ENCODE assay signal across 14 cellular contexts in the genomic region with DNA sequence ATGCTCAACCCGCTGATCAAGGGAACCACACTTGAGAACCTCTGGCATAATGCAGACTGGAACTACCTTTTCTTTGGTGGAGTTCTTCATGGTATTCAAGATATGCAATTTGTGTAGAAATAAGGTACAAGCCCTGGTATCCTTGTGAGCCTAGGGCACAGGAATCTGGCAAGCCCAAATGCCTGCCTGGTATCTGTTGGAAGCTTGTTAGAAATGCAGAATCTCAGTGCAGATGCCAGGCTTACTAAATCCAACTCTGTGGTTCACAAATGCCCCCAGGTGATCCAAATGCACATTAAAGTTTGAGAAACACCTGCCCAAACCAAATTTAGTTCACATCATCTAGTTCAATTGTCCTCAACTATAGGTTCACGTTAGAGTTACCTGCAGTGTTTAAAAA.
A peak's percentile ranks its signal among the peaks of the same experiment; 100 is the strongest.
DNase-seq lines count a peak whose midpoint lies in the region; ATAC-seq and TF ChIP-seq lines count a peak whose summit lies in the region.
"Had no signal": no experiment of that assay in that cellular context is flagged by ENCODE, and none has a peak within 500 bp of the region (broad histone marks: within the 10 kb centered on the region; RNA-seq: fewer than 3 reads in every experiment).

No MANE protein-coding gene starts in this region.

- no peak for TF ChIP-seq POLR2A in suprapubic skin (IDR thresholded peaks at IDR 0.05)

- no peak for TF ChIP-seq EP300 in suprapubic skin (IDR thresholded peaks at IDR 0.05)

- H3K4me3 ChIP-seq in left ventricle myocardium inferior = no peak overlapping the region
- H3K4me3 ChIP-seq in RWPE2 (ENCODE audit: severe bottlenecking) = no peak overlapping the region
- H3K4me3 ChIP-seq in suprapubic skin = no peak overlapping the region
- H3K4me3 ChIP-seq: BLaER1, HAP-1 had no signal

- 61% methylated on average over 2 of the region's 2 CpGs for WGBS in suprapubic skin

- H3K27ac ChIP-seq in left ventricle myocardium inferior (replicated peaks) (no peak overlapping the region), RWPE2 (ENCODE audit: poor library complexity, severe bottlenecking) (no peak overlapping the region), suprapubic skin (no peak overlapping the region)
- H3K27ac ChIP-seq: BLaER1 had no signal

- H3K36me3 ChIP-seq in left ventricle myocardium inferior (no peaks in the 10 kb centered on the region), RWPE2 (ENCODE audit: low read depth) (peaks cover 18% of the 10 kb centered on the region; the same call in 1 of the 2 replicates), suprapubic skin (no peaks in the 10 kb centered on the region)
- H3K36me3 ChIP-seq: BLaER1, HAP-1 had no signal

- DNase-seq in NCI-H146 (lab: John Stamatoyannopoulos, UW) (peak; percentile 11), NCI-H146 treated with DMSO at 0.1 percent for 48 hours (lab: John Stamatoyannopoulos, UW; ENCODE audit: unreplicated experiment) (no peak), left ventricle myocardium superior (no peak), left ventricle myocardium inferior (no peak), RWPE2 (ENCODE audit: low spot score) (no peak), suprapubic skin (ENCODE audit: low spot score in 2 of 2) (no peak)
- DNase-seq in activated CD4-positive, alpha-beta T cell treated with anti-CD3 and anti-CD28 coated beads for 1 hour = no peak
- DNase-seq: 8988T; AML-193; Caco-2; CD8-positive, alpha-beta memory T cell; GF-D8 had no signal

- H3K4me1 ChIP-seq in left ventricle myocardium inferior (peaks cover 36% of the 10 kb centered on the region), RWPE2 (ENCODE audit: insufficient read depth, poor library complexity, severe bottlenecking) (no peaks in the 10 kb centered on the region), suprapubic skin (peaks cover 9% of the 10 kb centered on the region)
- H3K4me1 ChIP-seq: Caco-2, HAP-1 had no signal

- H3K9me3 ChIP-seq in left ventricle myocardium inferior (replicated peaks) = no peaks in the 10 kb centered on the region
- H3K9me3 ChIP-seq in RWPE2 (ENCODE audit: severe bottlenecking) = no peaks in the 10 kb centered on the region
- H3K9me3 ChIP-seq in suprapubic skin = no peaks in the 10 kb centered on the region
- H3K9me3 ChIP-seq: BLaER1, Caco-2, HAP-1 had no signal

- H3K27me3 ChIP-seq in left ventricle myocardium inferior (ENCODE audit: low read depth) = no peaks in the 10 kb centered on the region
- no peaks in the 10 kb centered on the region for H3K27me3 ChIP-seq in RWPE2 (ENCODE audit: insufficient read depth, poor library complexity, severe bottlenecking)
- H3K27me3 ChIP-seq in suprapubic skin = no peaks in the 10 kb centered on the region
- H3K27me3 ChIP-seq: BLaER1 had no signal

- intact Hi-C loops in left ventricle myocardium superior (cut with micrococcal nuclease) = loop anchor here (10.0 kb wide), 2 partner anchors 280 to 500 kb away; no protein-coding TSS in a partner anchor
- intact Hi-C loops in left ventricle myocardium inferior (cut with micrococcal nuclease) = loop anchor here (5.0 kb wide), 1 partner anchor 502 kb away; no protein-coding TSS in a partner anchor

- TF ChIP-seq CTCF in left ventricle myocardium inferior (IDR thresholded peaks at IDR 0.05; ENCODE audit: borderline replicate concordance) (no peak), RWPE2 (IDR thresholded peaks at IDR 0.05; ENCODE audit: poor library complexity, severe bottlenecking) (peak; percentile 23), suprapubic skin (IDR thresholded peaks at IDR 0.05) (no peak)

- ATAC-seq in left ventricle myocardium superior = peak; percentile 51
- ATAC-seq in RWPE2 (ENCODE audit: low read depth) = no peak
